In the genomic region with DNA sequence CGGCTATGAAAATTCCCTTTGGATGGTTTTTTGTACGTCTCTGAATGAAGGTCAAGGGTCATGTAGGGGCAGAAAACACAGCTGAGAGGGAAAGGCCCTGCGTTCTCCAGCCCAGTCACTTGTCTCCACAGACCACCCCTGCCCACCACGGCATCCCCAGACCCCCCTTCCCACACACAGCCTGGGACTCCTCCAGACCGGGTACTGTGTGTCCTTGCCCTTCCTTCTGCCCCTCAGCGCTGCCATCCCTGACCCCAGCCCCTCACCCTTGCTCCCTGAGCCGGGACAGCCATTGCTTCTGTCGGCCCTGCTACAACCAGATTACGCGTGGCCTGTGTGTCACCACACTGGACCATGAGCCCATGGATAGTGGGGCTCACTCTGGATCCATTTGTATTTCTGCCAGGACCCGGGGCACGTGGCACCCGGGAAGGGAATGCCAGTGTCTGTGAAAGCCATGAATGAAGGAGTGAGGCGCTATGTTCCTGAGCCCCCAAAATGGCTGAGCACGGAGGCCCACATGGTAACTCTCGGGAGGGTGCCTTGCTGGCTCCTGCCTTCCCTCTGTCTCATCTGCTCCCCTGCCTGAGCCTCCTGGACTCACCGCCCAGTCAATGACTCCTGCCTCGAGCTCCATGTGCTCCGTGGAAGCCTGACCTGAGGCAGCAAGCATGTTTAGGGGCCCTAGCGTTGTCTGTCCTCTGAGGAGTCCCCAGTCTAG, we compare ENCODE assay signal across 20 cellular contexts.
"Had no signal": no experiment of that assay in that cellular context is flagged by ENCODE, and none has a peak within 500 bp of the region (broad histone marks: within the 10 kb centered on the region; RNA-seq: fewer than 3 reads in every experiment).

No MANE protein-coding gene starts in this region.

- ATAC-seq: foreskin keratinocyte; left lung; lower lobe of right lung; pancreas; psoas muscle; right lobe of liver; stimulated activated naive B cell treated with anti-CD40 and anti-IgM and Interleukin-4, amounts not matched to agents 10 μg/mL and 1 μg/mL and 100 μg/mL, for 72 hours; stimulated activated naive CD8-positive, alpha-beta T cell treated with anti-CD3 and anti-CD28 coated beads, Interleukin-15, amount 100 ng/mL, for 72 hours had no signal

- H3K36me3 ChIP-seq: left lung, lower lobe of right lung, pancreas, right lobe of liver, thoracic aorta, transverse colon had no signal

- H3K4me1 ChIP-seq: foreskin keratinocyte, left lung, lower lobe of right lung, pancreas, psoas muscle, right lobe of liver had no signal

- H3K27ac ChIP-seq: foreskin keratinocyte, left lung, lower lobe of right lung, pancreas, psoas muscle, right lobe of liver, skin epidermis, thoracic aorta, transverse colon had no signal

- H3K27ac Mint-ChIP-seq: dendritic cell treated with granulocyte-macrophage colony-stimulating factor and Interleukin-4, amounts not matched to agents 40 ng/mL and 50 ng/mL, for 4 days; immature natural killer cell; memory B cell; naive B cell; stimulated activated naive B cell treated with anti-CD40 and anti-IgM and Interleukin-4, amounts not matched to agents 10 μg/mL and 1 μg/mL and 100 μg/mL, for 72 hours; stimulated activated naive CD8-positive, alpha-beta T cell treated with anti-CD3 and anti-CD28 coated beads, Interleukin-15, amount 100 ng/mL, for 72 hours had no signal

- H3K9me3 ChIP-seq: pancreas, right lobe of liver had no signal

- H3K36me3 Mint-ChIP-seq: immature natural killer cell; memory B cell; stimulated activated naive B cell treated with anti-CD40 and anti-IgM and Interleukin-4, amounts not matched to agents 10 μg/mL and 1 μg/mL and 100 μg/mL, for 72 hours had no signal

- H3K27me3 ChIP-seq: foreskin keratinocyte, pancreas, right lobe of liver had no signal

- DNase-seq: cerebellar nuclear complex; foreskin keratinocyte; immature natural killer cell; lower lobe of right lung; naive B cell; occipital lobe; pancreas; psoas muscle; retina; right lobe of liver; stimulated activated CD4-positive, alpha-beta T cell treated with anti-CD3 and anti-CD28 coated beads, Interleukin-2, amount 100 ng/mL, for 24 hours; stimulated activated CD4-positive, alpha-beta T cell treated with anti-CD3 and anti-CD28 coated beads, Interleukin-4, amount 100 ng/mL, for 4 hours; stimulated activated naive B cell treated with anti-CD40 and anti-IgM and Interleukin-4, amounts not matched to agents 10 μg/mL and 1 μg/mL and 100 μg/mL, for 72 hours; stimulated activated naive CD8-positive, alpha-beta T cell treated with anti-CD3 and anti-CD28 coated beads, Interleukin-15, amount 100 ng/mL, for 72 hours; transverse colon had no signal

- H3K4me3 Mint-ChIP-seq: dendritic cell treated with granulocyte-macrophage colony-stimulating factor and Interleukin-4, amounts not matched to agents 40 ng/mL and 50 ng/mL, for 4 days; immature natural killer cell; memory B cell; naive B cell; stimulated activated naive B cell treated with anti-CD40 and anti-IgM and Interleukin-4, amounts not matched to agents 10 μg/mL and 1 μg/mL and 100 μg/mL, for 72 hours; stimulated activated naive CD8-positive, alpha-beta T cell treated with anti-CD3 and anti-CD28 coated beads, Interleukin-15, amount 100 ng/mL, for 72 hours had no signal

- H3K4me3 ChIP-seq: left lung, lower lobe of right lung, pancreas, psoas muscle, right lobe of liver, skin epidermis, thoracic aorta, transverse colon had no signal

- H3K4me1 Mint-ChIP-seq: immature natural killer cell; memory B cell; naive B cell; stimulated activated naive B cell treated with anti-CD40 and anti-IgM and Interleukin-4, amounts not matched to agents 10 μg/mL and 1 μg/mL and 100 μg/mL, for 72 hours; stimulated activated naive CD8-positive, alpha-beta T cell treated with anti-CD3 and anti-CD28 coated beads, Interleukin-15, amount 100 ng/mL, for 72 hours had no signal

- H3K9me3 Mint-ChIP-seq: immature natural killer cell; stimulated activated naive CD8-positive, alpha-beta T cell treated with anti-CD3 and anti-CD28 coated beads, Interleukin-15, amount 100 ng/mL, for 72 hours had no signal
